8 cellular contexts compared by ENCODE assay signal in the genomic region with DNA sequence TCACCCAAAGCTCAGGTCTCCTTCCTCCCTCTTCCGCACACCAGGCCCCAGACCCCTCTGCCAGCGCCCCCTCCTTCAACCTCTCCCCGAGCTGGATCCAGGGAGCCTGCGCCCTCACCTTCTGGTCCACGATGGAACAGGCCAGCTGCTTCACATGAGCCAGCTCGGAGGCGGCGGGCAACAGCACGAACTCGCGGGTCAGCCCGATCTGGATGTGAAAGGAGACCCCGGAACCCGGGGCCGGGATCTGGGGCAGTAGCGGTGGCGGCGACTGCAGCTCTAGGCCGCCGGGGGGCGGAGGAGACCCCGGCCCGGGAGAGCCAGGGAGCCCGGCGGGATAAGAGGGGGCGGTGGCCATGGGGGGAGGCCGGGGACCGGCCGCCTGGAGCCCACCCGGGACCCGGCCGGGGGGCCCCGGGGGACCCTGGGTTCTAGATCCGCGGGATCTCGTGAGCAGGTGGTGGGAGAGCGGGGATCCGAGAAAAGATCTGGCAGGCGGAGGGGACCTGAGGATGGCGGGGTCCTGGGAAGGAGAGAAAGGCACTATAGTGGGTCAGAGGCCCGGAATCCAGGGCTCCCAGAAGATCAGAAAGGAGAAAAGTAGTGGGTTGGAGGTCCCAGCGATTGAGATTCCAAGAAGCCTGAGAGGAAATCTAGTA. TPM values are rescaled to one million over a fixed set of nuclear protein-coding genes. Genes with fewer than 3 reads are reported as not detected.
DNase-seq lines count a peak whose midpoint lies in the region; ATAC-seq and TF ChIP-seq lines count a peak whose summit lies in the region.

No MANE protein-coding gene starts in this region.

- TF ChIP-seq CTCF in cardiac muscle cell (IDR thresholded peaks at IDR 0.05; ENCODE audit: low read depth, low read length) (no peak), hepatocyte (IDR thresholded peaks at IDR 0.05; ENCODE audit: poor library complexity) (peak; percentile 28)

- H3K27me3 ChIP-seq in cardiac muscle cell (no peaks in the 10 kb centered on the region), hepatocyte (no peaks in the 10 kb centered on the region)

- H3K36me3 ChIP-seq in cardiac muscle cell (peaks cover 3% of the 10 kb centered on the region), hepatocyte (replicated peaks; ENCODE audit: insufficient read depth, low read depth) (no peaks in the 10 kb centered on the region)

- peak overlapping the region; percentile 81 for H2AFZ ChIP-seq in hepatocyte

- H3K27me3 Mint-ChIP-seq in activated T-cell treated with anti-CD3 and anti-CD28 coated beads, Interleukin-2, amount 50 U/mL, for 4 hours (ENCODE audit: low read depth) = no peaks in the 10 kb centered on the region

- peak overlapping the region; percentile 90 for H3K4me2 ChIP-seq in hepatocyte

- no peaks in the 10 kb centered on the region for H3K9me2 ChIP-seq in hepatocyte (replicated peaks; ENCODE audit: insufficient read depth)

- peak overlapping the region; percentile 92 for H3K4me3 Mint-ChIP-seq in activated T-cell treated with anti-CD3 and anti-CD28 coated beads, Interleukin-2, amount 50 U/mL, for 4 hours

- peaks cover 8% of the 10 kb centered on the region for H3K36me3 Mint-ChIP-seq in activated T-cell treated with anti-CD3 and anti-CD28 coated beads, Interleukin-2, amount 50 U/mL, for 4 hours (ENCODE audit: insufficient read depth)

- DNase-seq in cardiac muscle cell (ENCODE audit: low read depth in 1 of 2, low spot score in 1 of 2) (peak; percentile 20 to 61), left ventricle myocardium superior (no peak), hepatocyte (ENCODE audit: low spot score) (peak; percentile 57), NCI-H2029 treated with DMSO at 0.1 percent for 48 hours (lab: John Stamatoyannopoulos, UW) (no peak)
- no peak for DNase-seq in activated T-cell treated with anti-CD3 and anti-CD28 coated beads, Interleukin-2, amount 50 U/mL, for 4 hours

- H3K4me3 ChIP-seq in cardiac muscle cell = peak overlapping the region; percentile 96
- peak overlapping the region; percentile 94 for H3K4me3 ChIP-seq in hepatocyte
- H3K4me3 ChIP-seq in skin epidermis = peak overlapping the region; percentile 67 to 93 (median 85)

- no peaks in the 10 kb centered on the region for H3K9me3 ChIP-seq in cardiac muscle cell (ENCODE audit: low read depth)
- H3K9me3 ChIP-seq in hepatocyte (ENCODE audit: low read depth) = no peaks in the 10 kb centered on the region

- H3K9me3 Mint-ChIP-seq in activated T-cell treated with anti-CD3 and anti-CD28 coated beads, Interleukin-2, amount 50 U/mL, for 4 hours = no peaks in the 10 kb centered on the region

- no peaks in the 10 kb centered on the region for H4K20me1 ChIP-seq in hepatocyte (ENCODE audit: insufficient read depth, poor library complexity, severe bottlenecking)

- H3K27ac ChIP-seq in cardiac muscle cell (peak overlapping the region; percentile 37), hepatocyte (peak overlapping the region; percentile 95), skin epidermis (peak overlapping the region; percentile 64 to 97 (median 91))

- H3K79me2 ChIP-seq in hepatocyte = peaks cover 40% of the 10 kb centered on the region

- ATAC-seq in left ventricle myocardium superior (no peak), HG02759 (IDR thresholded peaks at IDR 0.05; ENCODE audit: unreplicated experiment) (no peak), HG03565 (IDR thresholded peaks at IDR 0.05; ENCODE audit: unreplicated experiment) (no peak)
- no peak for ATAC-seq in activated T-cell treated with anti-CD3 and anti-CD28 coated beads, Interleukin-2, amount 50 U/mL, for 4 hours

- 2% methylated on average over 15 of the region's 42 CpGs for WGBS in hepatocyte (ENCODE audit: low lambda C conversion rate, missing lambda C conversion rate)

- H3K4me1 ChIP-seq in cardiac muscle cell (ENCODE audit: low read depth) (peaks cover 12% of the 10 kb centered on the region), hepatocyte (ENCODE audit: insufficient read depth) (peaks cover 11% of the 10 kb centered on the region)

- intact Hi-C loops in left ventricle myocardium superior (cut with micrococcal nuclease) = no loop called here

- peaks cover 43% of the 10 kb centered on the region for H3K4me1 Mint-ChIP-seq in activated T-cell treated with anti-CD3 and anti-CD28 coated beads, Interleukin-2, amount 50 U/mL, for 4 hours (ENCODE audit: low read depth)

RNA-seq across cellular contexts. Expression of a gene that starts 0.8 kb away (rescaled TPM):
- total RNA-seq in cardiac muscle cell = 16.0 and 24.7 TPM in 2 replicates
- polyA plus RNA-seq in cardiac muscle cell = 25.5 and 53.9 TPM in 2 replicates
- total RNA-seq in left ventricle myocardium superior = 9.3 TPM
- 10 to 100 TPM; 45.3 to 59.8 (median 58.1) TPM for total RNA-seq in activated T-cell treated with anti-CD3 and anti-CD28 coated beads, Interleukin-2, amount 50 U/mL, for 4 hours
- total RNA-seq in hepatocyte = 15.6 and 29.5 TPM in 2 replicates
- polyA plus RNA-seq in hepatocyte = 37.9 and 48.5 TPM in 2 replicates

RNA-seq across cellular contexts. Expression of a gene that starts 29.7 kb away (rescaled TPM):
- total RNA-seq in cardiac muscle cell = 39.1 and 50.3 TPM in 2 replicates
- polyA plus RNA-seq in cardiac muscle cell = 20.4 and 25.3 TPM in 2 replicates
- total RNA-seq in left ventricle myocardium superior = 15.3 TPM
- total RNA-seq in activated T-cell treated with anti-CD3 and anti-CD28 coated beads, Interleukin-2, amount 50 U/mL, for 4 hours = 10 to 100 TPM; 26.0 to 31.2 (median 28.9) TPM
- 17.0 and 18.7 TPM in 2 replicates for total RNA-seq in hepatocyte
- polyA plus RNA-seq in hepatocyte = 21.2 and 23.6 TPM in 2 replicates

RNA-seq across cellular contexts. Expression of a gene that starts 30.1 kb away (rescaled TPM):
- 115 and 144 TPM in 2 replicates for total RNA-seq in cardiac muscle cell
- 98.4 and 110 TPM in 2 replicates for polyA plus RNA-seq in cardiac muscle cell
- 49.0 TPM for total RNA-seq in left ventricle myocardium superior
- 10 to 100 TPM; 91.3 to 98.0 (median 96.7) TPM for total RNA-seq in activated T-cell treated with anti-CD3 and anti-CD28 coated beads, Interleukin-2, amount 50 U/mL, for 4 hours
- total RNA-seq in hepatocyte = 57.6 and 64.1 TPM in 2 replicates
- polyA plus RNA-seq in hepatocyte = 58.0 and 63.7 TPM in 2 replicates

RNA-seq across cellular contexts. Expression of a gene that starts 55.2 kb away (rescaled TPM):
- total RNA-seq in cardiac muscle cell (115 and 142 TPM in 2 replicates), left ventricle myocardium superior (14.1 TPM), hepatocyte (12.7 and 18.4 TPM in 2 replicates)
- polyA plus RNA-seq in cardiac muscle cell (107 and 153 TPM in 2 replicates), hepatocyte (17.4 and 18.4 TPM in 2 replicates)
- total RNA-seq in activated T-cell treated with anti-CD3 and anti-CD28 coated beads, Interleukin-2, amount 50 U/mL, for 4 hours = under 1 TPM; 0.50 to 0.71 (median 0.63) TPM

Comparison
In these comparisons a context has a peak if more than half of its experiments do, and no peak if none do; other contexts are left out.
1. DNase-seq: peak in cardiac muscle cell (2 of 2) and hepatocyte (single experiment); none in left ventricle myocardium superior (single experiment), activated T-cell treated with anti-CD3 and anti-CD28 coated beads, Interleukin-2, amount 50 U/mL, for 4 hours (single experiment) and NCI-H2029 treated with DMSO at 0.1 percent for 48 hours (single experiment).
2. H3K27ac ChIP-seq: peak in every context shown above with its lines; median percentile 95 in hepatocyte; 91 in skin epidermis; 37 in cardiac muscle cell.
3. Peak in every context shown above with its lines, with median percentiles within 50 percentile points of each other: H3K4me3 ChIP-seq.